ENCODE assay signal across 11 cellular contexts in genomic region chr7:73769481-73770001, GRCh38. TPM values are rescaled to one million over a fixed set of nuclear protein-coding genes. Genes with fewer than 3 reads are reported as not detected.
A peak's percentile ranks its signal among the peaks of the same experiment; 100 is the strongest.
DNase-seq lines count a peak whose midpoint lies in the region; ATAC-seq, FAIRE-seq and TF ChIP-seq lines count a peak whose summit lies in the region.
"Had no signal": no experiment of that assay in that cellular context is flagged by ENCODE, and none has a peak within 500 bp of the region (broad histone marks: within the 10 kb centered on the region; RNA-seq: fewer than 3 reads in every experiment).

No MANE protein-coding gene starts in this region.

- TF ChIP-seq CTCF in WERI-Rb-1 (IDR thresholded peaks at IDR 0.05; ENCODE audit: low read depth, low read length), result no peak
- no peak for TF ChIP-seq CTCF in kidney epithelial cell (IDR thresholded peaks at IDR 0.05; ENCODE audit: insufficient read depth, low read length, poor library complexity, severe bottlenecking)

- no peak for ATAC-seq in HG02571 (IDR thresholded peaks at IDR 0.05; ENCODE audit: unreplicated experiment)
- no peak for ATAC-seq in HG02759 (IDR thresholded peaks at IDR 0.05; ENCODE audit: unreplicated experiment)
- ATAC-seq in GM19397 (IDR thresholded peaks at IDR 0.05; ENCODE audit: unreplicated experiment), result no peak

- no peaks in the 10 kb centered on the region for H3K36me3 ChIP-seq in HUES48 (ENCODE audit: control insufficient read depth, insufficient read depth, low read length)
- H3K36me3 ChIP-seq in WERI-Rb-1, result no peaks in the 10 kb centered on the region
- no peaks in the 10 kb centered on the region for H3K36me3 ChIP-seq in kidney epithelial cell (ENCODE audit: control insufficient read depth, insufficient read depth, low read length)
- H3K36me3 ChIP-seq in small intestine (ENCODE audit: control insufficient read depth in 2 of 2, insufficient read depth in 2 of 2, low read length in 2 of 2), result no peaks in the 10 kb centered on the region

- H3K27me3 ChIP-seq in HUES48 (ENCODE audit: control insufficient read depth, insufficient read depth, low read length) (no peaks in the 10 kb centered on the region), WERI-Rb-1 (ENCODE audit: insufficient read depth, low read depth, severe bottlenecking) (no peaks in the 10 kb centered on the region), kidney epithelial cell (ENCODE audit: control insufficient read depth, insufficient read depth, low read length) (peaks cover 19% of the 10 kb centered on the region), small intestine (ENCODE audit: control insufficient read depth in 2 of 2, insufficient read depth in 2 of 2, low read length in 2 of 2) (peaks cover 0 to 6% of the 10 kb centered on the region in 2 donors)

- DNase-seq in WERI-Rb-1 (no peak), kidney epithelial cell (ENCODE audit: low read depth) (no peak), small intestine (no peak), NCI-H226 (no peak)

- H3K4me1 ChIP-seq in HUES48 (ENCODE audit: control insufficient read depth, insufficient read depth, low read length), result peaks cover 3% of the 10 kb centered on the region; the same call in 1 of the 2 replicates
- H3K4me1 ChIP-seq in small intestine (ENCODE audit: control insufficient read depth in 2 of 2, insufficient read depth in 1 of 2, low read depth in 1 of 2, low read length in 1 of 2), result no peaks in the 10 kb centered on the region

- H3K9me3 ChIP-seq in HUES48 (ENCODE audit: control insufficient read depth, insufficient read depth, low read length) (no peaks in the 10 kb centered on the region), WERI-Rb-1 (ENCODE audit: severe bottlenecking) (no peaks in the 10 kb centered on the region), small intestine (ENCODE audit: control insufficient read depth, low read depth) (no peaks in the 10 kb centered on the region)

- FAIRE-seq in small intestine (lab: Jason Lieb, UNC), result no peak
- FAIRE-seq: endometrium had no signal

- WGBS in small intestine, 3 donors, result 5 to 16% (median 16%) methylated on average over 41 to 49 of the region's 49 CpGs

- H3K4me3 ChIP-seq in HUES48 (ENCODE audit: low read depth, low read length) (peak overlapping the region; percentile 92), WERI-Rb-1 (ENCODE audit: low read depth, low read length) (peak overlapping the region; percentile 45), kidney epithelial cell (ENCODE audit: low read depth, low read length) (peak overlapping the region; percentile 29), small intestine (ENCODE audit: low read depth in 1 of 2, low read length in 2 of 2) (peak overlapping the region; percentile 72 to 82)

- peak overlapping the region; percentile 71 for H3K27ac ChIP-seq in HUES48 (ENCODE audit: low read depth, low read length)
- peak overlapping the region; percentile 61 for H3K27ac ChIP-seq in WERI-Rb-1
- H3K27ac ChIP-seq in small intestine (ENCODE audit: low read depth in 1 of 2, low read length in 1 of 2), result peak overlapping the region; percentile 92 to 98

- peak overlapping the region; percentile 64; the same call in 1 of the 2 replicates for H3K9ac ChIP-seq in HUES48 (ENCODE audit: low read depth, low read length)

RNA-seq across cellular contexts. Expression of gene CLDN3, which starts 0.5 kb away (rescaled TPM):
- 100 and 123 TPM in 2 replicates for total RNA-seq in kidney epithelial cell
- polyA plus RNA-seq in small intestine, result 100 to 1,000 TPM; 236 to 394 (median 302) TPM
- total RNA-seq: temporal lobe had no signal
- polyA plus RNA-seq: IgD-negative memory B cell had no signal

RNA-seq across cellular contexts. Expression of gene ABHD11, which starts 30.9 kb away (rescaled TPM):
- total RNA-seq in kidney epithelial cell, result 61.3 and 62.2 TPM in 2 replicates
- polyA plus RNA-seq in small intestine, result 10 to 100 TPM; 53.0 to 93.3 (median 60.1) TPM

RNA-seq across cellular contexts. Expression of gene STX1A, which starts 50.1 kb away (rescaled TPM):
- 25.9 and 29.0 TPM in 2 replicates for total RNA-seq in kidney epithelial cell
- 10 to 100 TPM in 2 of 3 donors, 1 to 10 TPM in 1; 9.5 to 17.7 (median 11.6) TPM for polyA plus RNA-seq in small intestine

Comparison
In these comparisons a context has a peak if more than half of its experiments do, and no peak if none do; other contexts are left out.
1. H3K4me3 ChIP-seq: peak in every context shown above with its lines; median percentile 92 in HUES48; 77 in small intestine; 45 in WERI-Rb-1; 29 in kidney epithelial cell.